9 cellular contexts compared by ENCODE assay signal in genomic region chr2:232440220-232441018, GRCh38. TPM values are rescaled to one million over a fixed set of nuclear protein-coding genes. Genes with fewer than 3 reads are reported as not detected.
DNase-seq lines count a peak whose midpoint lies in the region; ATAC-seq and TF ChIP-seq lines count a peak whose summit lies in the region.
"Not testable (repeated sequence)": the region's sequence is repeated elsewhere in the genome, so short reads cannot be mapped to it uniquely, and the experiment has no call there.
"Had no signal": no experiment of that assay in that cellular context is flagged by ENCODE, and none has a peak within 500 bp of the region (broad histone marks: within the 10 kb centered on the region; RNA-seq: fewer than 3 reads in every experiment).

No MANE protein-coding gene starts in this region.

- DNase-seq in NCI-H146 (lab: John Stamatoyannopoulos, UW): peak; percentile 51
- peak; percentile 68 to 90 (median 71) for DNase-seq in T-helper 17 cell
- peak; percentile 82 for DNase-seq in activated naive CD8-positive, alpha-beta T cell treated with anti-CD3 and anti-CD28 coated beads, Interleukin-2, amount 50 U/mL, for 16 hours (ENCODE audit: low read depth, low spot score)
- peak; percentile 92 for DNase-seq in cardiac septum (ENCODE audit: low spot score)
- peak; percentile 82 to 90 for DNase-seq in psoas muscle
- peak; percentile 86 for DNase-seq in ureter (ENCODE audit: low spot score)

- intact Hi-C loops in cardiac septum (cut with DNase I) (loop anchor here (2.0 kb wide), 1 partner anchor 534 kb away; no protein-coding TSS in a partner anchor), psoas muscle (cut with DNase I) (loop anchor here in 1 of 2 donors (5.0 kb wide), 1 partner anchor 533 kb away; no protein-coding TSS in a partner anchor)

- not testable (repeated sequence) for H3K4me3 ChIP-seq in psoas muscle

- H3K9me3 ChIP-seq in T-helper 17 cell (ENCODE audit: control insufficient read depth, low read length, poor library complexity, severe bottlenecking); psoas muscle: not testable (repeated sequence)

- not testable (repeated sequence) for H3K4me3 Mint-ChIP-seq in T-helper 17 cell

- not testable (repeated sequence) for H3K27me3 ChIP-seq in psoas muscle (ENCODE audit: insufficient read depth in 3 of 3, low read length in 2 of 3)

- peaks cover 14% of the 10 kb centered on the region for H3K27me3 Mint-ChIP-seq in T-helper 17 cell

- 10 to 19% (median 15%) methylated on average over 11 to 15 of the region's 16 CpGs for WGBS in psoas muscle, 3 donors

- ATAC-seq in HG02623 (IDR thresholded peaks at IDR 0.05; ENCODE audit: unreplicated experiment): peak; percentile 76
- ATAC-seq in T-helper 17 cell: peak; percentile 89
- peak; percentile 76 to 85 (median 80) for ATAC-seq in psoas muscle

- not testable (repeated sequence) for H3K27ac ChIP-seq in psoas muscle

- not testable (repeated sequence) for H3K36me3 ChIP-seq in psoas muscle (ENCODE audit: insufficient read depth in 1 of 2, low read depth in 1 of 2)

- H3K4me1 ChIP-seq in psoas muscle: not testable (repeated sequence)

- TF ChIP-seq CTCF in GM12872 (IDR thresholded peaks at IDR 0.05; ENCODE audit: insufficient read depth, low read depth, low read length): peak; percentile 88
- TF ChIP-seq CTCF in psoas muscle (IDR thresholded peaks at IDR 0.05): peak; percentile 87

- H3K36me3 Mint-ChIP-seq in T-helper 17 cell (ENCODE audit: low read depth): not testable (repeated sequence)

- not testable (repeated sequence) for H3K4me1 Mint-ChIP-seq in T-helper 17 cell

- H3K27ac Mint-ChIP-seq in T-helper 17 cell: not testable (repeated sequence)

RNA-seq across cellular contexts. Expression of gene ALPI, which starts 15.5 kb away (rescaled TPM):
- total RNA-seq in T-helper 17 cell (not detected), cardiac septum (not detected), psoas muscle (not detected), ureter (not detected)
- under 1 TPM in 2 of 3 donors, not detected in 1; 0.05 to 0.14 TPM for polyA plus RNA-seq in psoas muscle
- total RNA-seq: T-helper 1 cell treated with Interleukin-12 subunit alpha and Interleukin-12 subunit beta and Interleukin-4 antibody, amounts not matched to agents 30 ng/mL and 1 ng/mL, for 36 hours had no signal

RNA-seq across cellular contexts. Expression of gene ALPG, which starts 33.8 kb away (rescaled TPM):
- total RNA-seq in T-helper 17 cell (not detected), cardiac septum (not detected), psoas muscle (not detected), ureter (not detected)
- polyA plus RNA-seq in psoas muscle: not detected
- total RNA-seq: T-helper 1 cell treated with Interleukin-12 subunit alpha and Interleukin-12 subunit beta and Interleukin-4 antibody, amounts not matched to agents 30 ng/mL and 1 ng/mL, for 36 hours had no signal

RNA-seq across cellular contexts. Expression of gene ECEL1, which starts 47.2 kb away (rescaled TPM):
- total RNA-seq in T-helper 17 cell (not detected), cardiac septum (0.27 TPM), psoas muscle (1 to 10 TPM in 1 of 4 donors, under 1 TPM in 3; 0.32 to 1.0 (median 0.61) TPM), ureter (0.39 TPM)
- polyA plus RNA-seq in psoas muscle: 1 to 10 TPM in 1 of 3 donors, under 1 TPM in 2; 0.45 to 1.8 (median 0.55) TPM
- total RNA-seq: T-helper 1 cell treated with Interleukin-12 subunit alpha and Interleukin-12 subunit beta and Interleukin-4 antibody, amounts not matched to agents 30 ng/mL and 1 ng/mL, for 36 hours had no signal
